In genomic region chr2:197804758-197805597, GRCh38 we compare ENCODE assay signal across 8 cellular contexts. TPM values are rescaled to one million over a fixed set of nuclear protein-coding genes. Genes with fewer than 3 reads are reported as not detected.
DNase-seq lines count a peak whose midpoint lies in the region; ATAC-seq and TF ChIP-seq lines count a peak whose summit lies in the region.

No MANE protein-coding gene starts in this region.

- TF ChIP-seq POLR2A in HCT116 (IDR thresholded peaks at IDR 0.05; ENCODE audit: borderline replicate concordance, extremely low read depth, insufficient read depth, insufficient read length) (no peak), adrenal gland (IDR thresholded peaks at IDR 0.05) (no peak)

- CTCF ChIA-PET in HCT116 (lab: Charles Lee): interaction anchor here (1.0 to 1.6 kb wide), 2 partner anchors 323 to 492 kb away, joined by 5 to 9 read pairs; no protein-coding TSS in a partner anchor

- H3K4me1 ChIP-seq in HCT116 (ENCODE audit: control insufficient read depth in 1 of 2, insufficient read depth in 2 of 2, low read length in 2 of 2): peaks cover 0 to 5% of the 10 kb centered on the region in 2 experiments; a peak in 1 of 4 replicates
- H3K4me1 ChIP-seq in OCI-LY3 (ENCODE audit: low read length): peaks cover 3% of the 10 kb centered on the region; the same call in 1 of the 2 replicates
- peaks cover 10 to 27% of the 10 kb centered on the region in 2 donors for H3K4me1 ChIP-seq in adrenal gland (replicated peaks in 1 of 2)
- H3K4me1 ChIP-seq in right cardiac atrium (ENCODE audit: control insufficient read depth, insufficient read depth, low read length): no peaks in the 10 kb centered on the region

- intact Hi-C loops in HCT116 (cut with micrococcal nuclease) (no loop called here), adrenal gland (cut with DNase I) (loop anchor here (5.0 kb wide), 2 partner anchors 322 to 492 kb away; no protein-coding TSS in a partner anchor), right cardiac atrium (cut with DNase I) (loop anchor here (5.0 to 10.0 kb wide), 7 partner anchors 90 to 492 kb away; no protein-coding TSS in a partner anchor)

- POLR2A ChIA-PET in HCT116 (lab: Charles Lee): no interaction called here

- ATAC-seq in HCT116 (peak; percentile 11; the same call in 1 of the 2 replicates), right cardiac atrium (peak; percentile 31 to 38), GM18519 (IDR thresholded peaks at IDR 0.05; ENCODE audit: low FRiP score, unreplicated experiment) (no peak), HG03469 (IDR thresholded peaks at IDR 0.05; ENCODE audit: unreplicated experiment) (no peak)

- H4K20me1 ChIP-seq in HCT116 (ENCODE audit: insufficient read depth) (no peaks in the 10 kb centered on the region), OCI-LY3 (ENCODE audit: insufficient read depth, low read length) (no peaks in the 10 kb centered on the region)

- H3K9me3 ChIP-seq in HCT116 (ENCODE audit: control insufficient read depth in 1 of 2, insufficient read depth in 1 of 2, low read depth in 1 of 2, low read length in 2 of 2): no peaks in the 10 kb centered on the region
- no peaks in the 10 kb centered on the region for H3K9me3 ChIP-seq in OCI-LY3 (ENCODE audit: insufficient read depth, low read length)
- no peaks in the 10 kb centered on the region for H3K9me3 ChIP-seq in adrenal gland (replicated peaks in 1 of 3)
- no peaks in the 10 kb centered on the region for H3K9me3 ChIP-seq in right cardiac atrium (ENCODE audit: control insufficient read depth, low read length)

- BruUV-seq in HCT116 (replicated peaks; lab: Mats Ljungman, UMichigan): no TSS peak

- H2AFZ ChIP-seq in HCT116 (ENCODE audit: low read depth, low read length, poor library complexity, severe bottlenecking) (no peak overlapping the region), OCI-LY3 (ENCODE audit: low read depth, low read length) (peak overlapping the region; percentile 83; the same call in 1 of the 2 replicates)

- TF ChIP-seq CTCF in GM10266 (IDR thresholded peaks at IDR 0.05; ENCODE audit: control insufficient read depth, insufficient read depth, low read depth, missing control alignments): no peak
- TF ChIP-seq CTCF in HCT116 (IDR thresholded peaks at IDR 0.05 in 2 of 3, conservative IDR thresholded peaks at IDR 0.05 in 1 of 3; ENCODE audit: borderline replicate concordance in 1 of 3, insufficient read depth in 1 of 3, low read depth in 2 of 3, low read length in 2 of 3): no peak
- TF ChIP-seq CTCF in OCI-LY3 (IDR thresholded peaks at IDR 0.05; ENCODE audit: low read depth, low read length): no peak
- TF ChIP-seq CTCF in adrenal gland (IDR thresholded peaks at IDR 0.05): peak in 1 of 6 experiments; percentile 10
- TF ChIP-seq CTCF in retinal pigment epithelial cell (conservative IDR thresholded peaks at IDR 0.05; ENCODE audit: low read depth, low read length): no peak

- H3K4me3 ChIP-seq in HCT116 (replicated peaks in 1 of 2; ENCODE audit: low read depth in 1 of 2, low read length in 2 of 2): peak overlapping the region; percentile 17 to 19; a peak in 3 of 4 replicates
- peak overlapping the region; percentile 78 for H3K4me3 ChIP-seq in OCI-LY3 (ENCODE audit: low read length)
- H3K4me3 ChIP-seq in adrenal gland: peak overlapping the region; percentile 28 to 85 (median 84)
- H3K4me3 ChIP-seq in right cardiac atrium (ENCODE audit: low read length): peak overlapping the region; percentile 69
- H3K4me3 ChIP-seq in retinal pigment epithelial cell (ENCODE audit: low read length): peak overlapping the region; percentile 63

- peak; percentile 40 for DNase-seq in GM10266 (ENCODE audit: extremely low spot score)
- no peak for DNase-seq in HCT116 (ENCODE audit: low read depth, low spot score)
- DNase-seq in adrenal gland: peak in 6 of 7 donors; percentile 28 to 58 (median 37)
- peak; percentile 15 to 72 (median 69) for DNase-seq in right cardiac atrium
- DNase-seq in retinal pigment epithelial cell (ENCODE audit: low read depth): no peak

- H3K36me3 ChIP-seq in HCT116 (ENCODE audit: control insufficient read depth in 1 of 2, insufficient read depth in 2 of 2, low read length in 2 of 2): no peaks in the 10 kb centered on the region
- no peaks in the 10 kb centered on the region for H3K36me3 ChIP-seq in OCI-LY3 (replicated peaks; ENCODE audit: low read depth, low read length)
- H3K36me3 ChIP-seq in adrenal gland (replicated peaks in 1 of 2): no peaks in the 10 kb centered on the region

- WGBS in adrenal gland, 4 donors: 0 to 1% (median 0%) methylated on average over 26 to 90 of the region's 90 CpGs
- under 1% methylated on average over 90 of the region's 90 CpGs for WGBS in right cardiac atrium

- H3K27ac ChIP-seq in HCT116 (ENCODE audit: low read depth, low read length) (no peak overlapping the region), OCI-LY3 (ENCODE audit: low read length) (no peak overlapping the region), adrenal gland (peak overlapping the region in 3 of 5 donors; percentile 63 to 78 (median 69)), right cardiac atrium (ENCODE audit: low read length) (peak overlapping the region; percentile 31)

- H3K4me2 ChIP-seq in HCT116 (ENCODE audit: low read length) (peak overlapping the region; percentile 75), OCI-LY3 (ENCODE audit: low read length) (peak overlapping the region; percentile 91)

- H3K9ac ChIP-seq in HCT116 (ENCODE audit: low read length): no peak overlapping the region
- peak overlapping the region; percentile 26; the same call in 1 of the 2 replicates for H3K9ac ChIP-seq in OCI-LY3 (ENCODE audit: low read length)

- no peak for TF ChIP-seq RAD21 in HCT116 (IDR thresholded peaks at IDR 0.05; ENCODE audit: low read depth)

- H3K79me2 ChIP-seq in HCT116 (ENCODE audit: insufficient read depth, low read length): no peaks in the 10 kb centered on the region
- no peaks in the 10 kb centered on the region for H3K79me2 ChIP-seq in OCI-LY3 (ENCODE audit: low read length)

- RAD21 ChIA-PET in HCT116 (lab: Charles Lee; ENCODE audit: low non-redundant PET in 1 of 2, low total read pairs in 2 of 2, uncharacterized antibody in 2 of 2, unreplicated experiment in 2 of 2): no interaction called here

- H3K9me2 ChIP-seq in HCT116 (ENCODE audit: insufficient read depth): no peaks in the 10 kb centered on the region

- H3K27me3 ChIP-seq in HCT116 (ENCODE audit: insufficient read depth, low read length) (peaks cover 34% of the 10 kb centered on the region; the same call in 1 of the 2 replicates), OCI-LY3 (ENCODE audit: low read depth, low read length) (peaks cover 47% of the 10 kb centered on the region), adrenal gland (no peaks in the 10 kb centered on the region), right cardiac atrium (ENCODE audit: control insufficient read depth, insufficient read depth) (no peaks in the 10 kb centered on the region)

TF ChIP-seq in HCT116, 20 proteins besides CTCF, POLR2A, EP300 and RAD21:
- TF ChIP-seq POLR2AphosphoS5 (IDR thresholded peaks at IDR 0.05; ENCODE audit: low read depth, low read length) (no peak), EZH2 (IDR thresholded peaks at IDR 0.05) (no peak), ATF3 (IDR thresholded peaks at IDR 0.05) (no peak), CEBPB (IDR thresholded peaks at IDR 0.05; ENCODE audit: low read depth) (no peak), ZFX (IDR thresholded peaks at IDR 0.05) (no peak), EZH2phosphoT487 (IDR thresholded peaks at IDR 0.05; ENCODE audit: borderline replicate concordance) (no peak)

RNA-seq across cellular contexts. Expression of gene PLCL1, which starts 0.6 kb away (rescaled TPM):
- total RNA-seq in HCT116 (2021; ENCODE audit: unreplicated experiment): 0.07 TPM
- not detected in 2 replicates for polyA plus RNA-seq in HCT116 (2012)
- 10 to 100 TPM in 3 of 8 donors, 1 to 10 TPM in 5; 3.7 to 24.0 (median 8.0) TPM for total RNA-seq in adrenal gland
- 1 to 10 TPM; 1.6 to 3.1 (median 2.8) TPM for polyA plus RNA-seq in adrenal gland
- total RNA-seq in right cardiac atrium: 10 to 100 TPM; 37.8 to 70.1 (median 52.7) TPM
- polyA plus RNA-seq in right cardiac atrium: 19.5 TPM

RNA-seq across cellular contexts. Expression of gene BOLL, which starts 19.9 kb away (rescaled TPM):
- not detected for total RNA-seq in HCT116 (2021; ENCODE audit: unreplicated experiment)
- polyA plus RNA-seq in HCT116 (2012): not detected in 2 replicates
- not detected for total RNA-seq in adrenal gland
- not detected for polyA plus RNA-seq in adrenal gland
- not detected for total RNA-seq in right cardiac atrium
- polyA plus RNA-seq in right cardiac atrium: 0.11 TPM

Comparison
In these comparisons a context has a peak if more than half of its experiments do, and no peak if none do; other contexts are left out.
1. DNase-seq: peak in GM10266 (single experiment), adrenal gland (6 of 7) and right cardiac atrium (3 of 3); none in HCT116 (single experiment) and retinal pigment epithelial cell (single experiment).
2. ATAC-seq: peak in HCT116 (single experiment) and right cardiac atrium (2 of 2); none in GM18519 (single experiment) and HG03469 (single experiment).
3. H3K27ac ChIP-seq: peak in adrenal gland (3 of 5) and right cardiac atrium (single experiment); none in HCT116 (single experiment) and OCI-LY3 (single experiment).
4. H3K4me3 ChIP-seq: peak in every context shown above with its lines; median percentile 84 in adrenal gland; 78 in OCI-LY3; 69 in right cardiac atrium; 63 in retinal pigment epithelial cell; 18 in HCT116.